In genomic region chr4:158810487-158811215, GRCh38 we compare ENCODE assay signal across 2 cellular contexts.
TF ChIP-seq lines count a peak whose summit lies in the region.

No MANE protein-coding gene starts in this region.

TF ChIP-seq in IMR-90, 13 proteins besides CTCF, POLR2A, EP300 and RAD21:
- TF ChIP-seq MAFK (IDR thresholded peaks at IDR 0.05; ENCODE audit: low read depth, low read length): peak; percentile 45; the same call in 1 of the 2 replicates
- no peak for TF ChIP-seq USF2 (IDR thresholded peaks at IDR 0.05; ENCODE audit: low read depth, low read length)
- no peak for TF ChIP-seq SMC3 (IDR thresholded peaks at IDR 0.05; ENCODE audit: low read depth, low read length)
- no peak for TF ChIP-seq CHD1 (IDR thresholded peaks at IDR 0.05; ENCODE audit: low read depth, low read length)
- peak; percentile 89 for TF ChIP-seq CEBPB (IDR thresholded peaks at IDR 0.05; ENCODE audit: low read depth, low read length)
- TF ChIP-seq FOS (IDR thresholded peaks at IDR 0.05; ENCODE audit: low read depth, low read length): peak; percentile 68; the same call in 1 of the 2 replicates
- no peak for TF ChIP-seq MXI1 (IDR thresholded peaks at IDR 0.05; ENCODE audit: borderline replicate concordance, low read depth, low read length)
- 0 out of 2 replicates have a peak, but pooled peaks have one; percentile 9 for TF ChIP-seq MAZ (IDR thresholded peaks at IDR 0.05; ENCODE audit: borderline replicate concordance, low read depth, low read length)
- TF ChIP-seq BHLHE40 (IDR thresholded peaks at IDR 0.05; ENCODE audit: low read depth, low read length): no peak
- peak; percentile 42 for TF ChIP-seq RCOR1 (IDR thresholded peaks at IDR 0.05; ENCODE audit: insufficient replicate concordance, low read length)
- no peak for TF ChIP-seq NFE2L2 (IDR thresholded peaks at IDR 0.05; ENCODE audit: low read depth, low read length)
- TF ChIP-seq RFX5 (IDR thresholded peaks at IDR 0.05; ENCODE audit: low read depth, low read length): no peak
- TF ChIP-seq, protein P1, sequence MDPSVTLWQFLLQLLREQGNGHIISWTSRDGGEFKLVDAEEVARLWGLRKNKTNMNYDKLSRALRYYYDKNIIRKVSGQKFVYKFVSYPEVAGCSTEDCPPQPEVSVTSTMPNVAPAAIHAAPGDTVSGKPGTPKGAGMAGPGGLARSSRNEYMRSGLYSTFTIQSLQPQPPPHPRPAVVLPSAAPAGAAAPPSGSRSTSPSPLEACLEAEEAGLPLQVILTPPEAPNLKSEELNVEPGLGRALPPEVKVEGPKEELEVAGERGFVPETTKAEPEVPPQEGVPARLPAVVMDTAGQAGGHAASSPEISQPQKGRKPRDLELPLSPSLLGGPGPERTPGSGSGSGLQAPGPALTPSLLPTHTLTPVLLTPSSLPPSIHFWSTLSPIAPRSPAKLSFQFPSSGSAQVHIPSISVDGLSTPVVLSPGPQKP (IDR thresholded peaks at IDR 0.05; ENCODE audit: borderline replicate concordance, low read depth, low read length): no peak
TF ChIP-seq in IMR-90: peak in this region for 5.

TF ChIP-seq in HepG2, 621 proteins besides CTCF, POLR2A, EP300 and RAD21:
- TF ChIP-seq TEAD3 (CRISPR knock-in tag; optimal IDR thresholded peaks at IDR 0.05; ENCODE audit: borderline replicate concordance) (peak; percentile 17), ZFP36L2 (CRISPR knock-in tag; IDR thresholded peaks at IDR 0.05) (no peak)
TF ChIP-seq in HepG2: peak in this region for 1.
